Comparison of ENCODE assay signal across 9 cellular contexts in the genomic region with DNA sequence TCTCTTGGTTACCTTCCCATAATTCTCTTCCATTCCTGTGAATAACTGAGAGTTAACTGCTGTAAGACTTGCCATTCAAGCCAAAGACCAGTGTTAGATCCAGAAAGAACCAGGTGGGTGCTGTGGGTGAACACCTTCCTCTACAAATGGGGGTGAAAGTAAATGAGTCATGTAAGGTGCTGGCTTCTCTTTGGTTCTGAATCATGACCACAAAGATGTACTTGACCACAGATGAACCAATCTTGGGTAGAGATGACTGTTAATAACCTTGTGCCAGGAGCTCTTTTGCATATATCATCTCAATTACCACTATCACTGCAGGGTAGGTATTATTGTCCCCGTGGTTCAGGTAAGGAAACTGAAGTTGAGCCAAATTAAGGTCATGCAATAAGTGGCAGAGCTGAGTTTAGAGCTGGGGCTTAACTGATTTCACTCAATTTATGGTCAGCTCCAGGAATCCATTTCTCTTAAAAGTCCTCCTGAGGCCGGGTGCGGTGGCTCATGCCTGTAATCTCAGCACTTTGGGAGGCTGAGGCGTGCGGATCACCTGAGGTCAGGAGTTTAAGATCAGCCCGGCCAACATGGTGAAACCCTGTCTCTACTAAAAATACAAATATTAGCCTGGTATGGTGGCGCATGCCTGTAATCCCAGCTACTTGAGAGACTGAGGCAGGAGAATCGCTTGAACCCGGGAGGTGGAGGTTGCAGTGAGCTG.
DNase-seq lines count a peak whose midpoint lies in the region; ATAC-seq and TF ChIP-seq lines count a peak whose summit lies in the region.
"Had no signal": no experiment of that assay in that cellular context is flagged by ENCODE, and none has a peak within 500 bp of the region (broad histone marks: within the 10 kb centered on the region; RNA-seq: fewer than 3 reads in every experiment).

No MANE protein-coding gene starts in this region.

- peak overlapping the region in 2 of 3 donors; percentile 12 to 47 for H3K27ac Mint-ChIP-seq in CD4-positive, CD25-positive, alpha-beta regulatory T cell
- no peak overlapping the region for H3K27ac Mint-ChIP-seq in T-helper 2 cell treated with Interferon-gamma antibody and Interleukin-4, amounts not matched to agents 5 μg/mL and 100 μg/mL, for 36 hours

- peaks cover 0 to 4% (median 0%) of the 10 kb centered on the region in 7 donors for H3K9me3 Mint-ChIP-seq in CD4-positive, CD25-positive, alpha-beta regulatory T cell
- H3K9me3 Mint-ChIP-seq in T-helper 2 cell treated with Interferon-gamma antibody and Interleukin-4, amounts not matched to agents 5 μg/mL and 100 μg/mL, for 36 hours = peaks cover 7% of the 10 kb centered on the region

- H3K27me3 Mint-ChIP-seq in CD4-positive, CD25-positive, alpha-beta regulatory T cell = peaks cover 48% of the 10 kb centered on the region
- H3K27me3 Mint-ChIP-seq in T-helper 2 cell treated with Interferon-gamma antibody and Interleukin-4, amounts not matched to agents 5 μg/mL and 100 μg/mL, for 36 hours (ENCODE audit: low read depth) = no peaks in the 10 kb centered on the region

- peaks cover 4% of the 10 kb centered on the region for H3K27me3 ChIP-seq in CD4-positive, CD25-positive, alpha-beta regulatory T cell (ENCODE audit: control insufficient read depth, insufficient read depth, low read length)
- no peaks in the 10 kb centered on the region for H3K27me3 ChIP-seq in upper lobe of right lung

- H3K36me3 ChIP-seq in CD4-positive, CD25-positive, alpha-beta regulatory T cell (ENCODE audit: control insufficient read depth, insufficient read depth, low read length) = no peaks in the 10 kb centered on the region
- no peaks in the 10 kb centered on the region for H3K36me3 ChIP-seq in upper lobe of right lung

- H3K4me1 Mint-ChIP-seq in CD4-positive, CD25-positive, alpha-beta regulatory T cell = peaks cover 5 to 20% (median 13%) of the 10 kb centered on the region in 4 donors
- H3K4me1 Mint-ChIP-seq in T-helper 2 cell treated with Interferon-gamma antibody and Interleukin-4, amounts not matched to agents 5 μg/mL and 100 μg/mL, for 36 hours (ENCODE audit: low read depth) = peaks cover 41% of the 10 kb centered on the region

- no peaks in the 10 kb centered on the region for H3K36me3 Mint-ChIP-seq in CD4-positive, CD25-positive, alpha-beta regulatory T cell
- H3K36me3 Mint-ChIP-seq in T-helper 2 cell treated with Interferon-gamma antibody and Interleukin-4, amounts not matched to agents 5 μg/mL and 100 μg/mL, for 36 hours (ENCODE audit: low read depth) = peaks cover 5% of the 10 kb centered on the region

- H3K9me3 ChIP-seq in CD4-positive, CD25-positive, alpha-beta regulatory T cell (ENCODE audit: control insufficient read depth in 2 of 2, low read length in 2 of 2) = peaks cover 2 to 3% of the 10 kb centered on the region in 2 experiments
- no peaks in the 10 kb centered on the region for H3K9me3 ChIP-seq in upper lobe of right lung

- no peak overlapping the region for H3K4me3 ChIP-seq in CD4-positive, CD25-positive, alpha-beta regulatory T cell (ENCODE audit: low read depth, low read length)
- H3K4me3 ChIP-seq in upper lobe of right lung = no peak overlapping the region

- no peak overlapping the region for H3K4me3 Mint-ChIP-seq in CD4-positive, CD25-positive, alpha-beta regulatory T cell
- H3K4me3 Mint-ChIP-seq in T-helper 2 cell treated with Interferon-gamma antibody and Interleukin-4, amounts not matched to agents 5 μg/mL and 100 μg/mL, for 36 hours = no peak overlapping the region

- no peak overlapping the region for H3K27ac ChIP-seq in CD4-positive, CD25-positive, alpha-beta regulatory T cell (ENCODE audit: insufficient read depth, low read length, poor library complexity, severe bottlenecking)
- H3K27ac ChIP-seq in upper lobe of right lung = no peak overlapping the region

- intact Hi-C loops in upper lobe of right lung (cut with DNase I) = no loop called here

- peaks cover 6% of the 10 kb centered on the region for H3K4me1 ChIP-seq in CD4-positive, CD25-positive, alpha-beta regulatory T cell (ENCODE audit: control insufficient read depth, insufficient read depth, low read length, poor library complexity, severe bottlenecking)
- H3K4me1 ChIP-seq in upper lobe of right lung = peaks cover 9% of the 10 kb centered on the region

- ATAC-seq in CD4-positive, CD25-positive, alpha-beta regulatory T cell (ENCODE audit: low read depth in 2 of 2) = peak; percentile 86 to 87
- ATAC-seq in GM18907 (IDR thresholded peaks at IDR 0.05; ENCODE audit: unreplicated experiment) (peak; percentile 94), HG02938 (IDR thresholded peaks at IDR 0.05; ENCODE audit: unreplicated experiment) (peak; percentile 98), upper lobe of right lung (no peak)

- DNase-seq in CD4-positive, CD25-positive, alpha-beta regulatory T cell = peak in 1 of 3 donors; percentile 71
- peak; percentile 66 for DNase-seq in T-helper 2 cell treated with Interferon-gamma antibody and Interleukin-4, amounts not matched to agents 5 μg/mL and 100 μg/mL, for 36 hours (ENCODE audit: low spot score)
- no peak for DNase-seq in NCI-H2227 (lab: John Stamatoyannopoulos, UW; ENCODE audit: unreplicated experiment)
- DNase-seq in HuH-7.5 (ENCODE audit: low spot score) = no peak
- no peak for DNase-seq in upper lobe of right lung
- no peak for DNase-seq in NCI-H1417 (lab: John Stamatoyannopoulos, UW)
- DNase-seq: IMR-90 had no signal

- no peak for TF ChIP-seq CTCF in upper lobe of right lung (IDR thresholded peaks at IDR 0.05)
